ENCODE assay signal across 9 cellular contexts in the genomic region with DNA sequence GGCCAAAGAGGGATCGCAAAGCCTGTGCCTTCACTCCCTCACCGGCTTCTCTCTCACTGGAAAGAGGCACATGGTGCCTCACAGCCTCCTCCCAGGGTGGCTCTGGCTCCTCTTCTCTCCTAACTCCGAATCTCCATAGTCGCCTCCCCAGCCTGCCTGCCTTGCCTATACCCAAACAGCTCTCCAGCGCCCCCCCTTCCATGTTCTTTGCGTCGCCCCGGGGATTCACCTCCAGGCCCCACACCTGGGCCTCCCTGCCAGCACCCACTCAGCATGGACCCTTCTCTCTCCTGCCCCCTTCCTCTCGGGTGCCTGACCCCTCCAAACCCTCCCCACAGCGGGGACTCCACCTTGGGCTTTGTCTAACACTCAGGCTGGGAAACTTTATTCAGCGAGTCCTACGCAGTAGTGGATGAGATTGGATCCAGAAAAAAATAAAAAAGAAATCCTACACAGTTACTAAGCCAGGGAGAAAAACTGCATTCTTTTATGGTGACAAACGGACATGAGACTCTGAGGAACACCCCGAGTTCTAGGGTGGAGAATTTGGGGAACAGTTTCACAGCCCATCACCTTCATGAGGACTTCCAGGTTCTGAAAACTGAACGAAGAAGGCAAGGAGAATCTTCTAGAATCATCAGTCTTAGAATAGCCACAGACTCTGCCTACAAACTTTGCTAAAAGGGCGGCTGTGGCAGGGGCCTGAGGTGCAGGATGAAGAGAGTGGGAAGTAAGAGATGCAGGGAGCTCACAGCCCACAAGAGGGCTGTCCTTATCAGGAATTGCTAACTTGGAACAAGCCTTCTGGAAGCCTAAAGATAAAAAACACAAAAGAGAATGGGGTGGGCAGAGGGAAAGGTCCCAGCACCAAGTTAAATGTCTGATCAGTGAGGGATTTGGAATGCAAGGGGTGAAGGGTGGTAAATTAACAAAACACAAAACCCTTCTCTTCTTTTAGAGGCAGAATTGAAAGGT. TPM values are rescaled to one million over a fixed set of nuclear protein-coding genes. Genes with fewer than 3 reads are reported as not detected.
DNase-seq lines count a peak whose midpoint lies in the region; ATAC-seq, FAIRE-seq and TF ChIP-seq lines count a peak whose summit lies in the region.
"Had no signal": no experiment of that assay in that cellular context is flagged by ENCODE, and none has a peak within 500 bp of the region (broad histone marks: within the 10 kb centered on the region; RNA-seq: fewer than 3 reads in every experiment).

No MANE protein-coding gene starts in this region.

- H3K4me2 ChIP-seq in HCT116 (ENCODE audit: low read length) (no peak overlapping the region), astrocyte (ENCODE audit: low read length) (peak overlapping the region; percentile 53)

- no peak for TF ChIP-seq POLR2A in HCT116 (IDR thresholded peaks at IDR 0.05; ENCODE audit: borderline replicate concordance, extremely low read depth, insufficient read depth, insufficient read length)

- H3K36me3 Mint-ChIP-seq in astrocyte (ENCODE audit: low read depth, unreplicated experiment) (peaks cover 8% of the 10 kb centered on the region), immature natural killer cell (peaks cover 5 to 6% (median 6%) of the 10 kb centered on the region in 3 donors)

- no TSS peak for BruUV-seq in HCT116 (replicated peaks; lab: Mats Ljungman, UMichigan)

- peak; percentile 60 for ATAC-seq in HCT116

- H3K4me3 ChIP-seq in HCT116 (replicated peaks in 1 of 2; ENCODE audit: low read depth in 1 of 2, low read length in 2 of 2) = no peak overlapping the region
- H3K4me3 ChIP-seq in astrocyte (ENCODE audit: insufficient read depth, low read depth, low read length) = no peak overlapping the region
- H3K4me3 ChIP-seq in liver (ENCODE audit: low read depth in 1 of 3, low read length in 3 of 3) = no peak overlapping the region

- no peaks in the 10 kb centered on the region for H3K27me3 Mint-ChIP-seq in astrocyte (ENCODE audit: low read depth, unreplicated experiment)
- peaks cover 2 to 4% (median 3%) of the 10 kb centered on the region in 3 donors for H3K27me3 Mint-ChIP-seq in immature natural killer cell (ENCODE audit: low read depth in 3 of 3)

- no peaks in the 10 kb centered on the region for H3K9me2 ChIP-seq in HCT116 (ENCODE audit: insufficient read depth)

- H3K79me2 ChIP-seq in HCT116 (ENCODE audit: insufficient read depth, low read length) = peaks cover 24% of the 10 kb centered on the region; the same call in 1 of the 2 replicates
- H3K79me2 ChIP-seq in astrocyte (ENCODE audit: insufficient read depth, low read length) = peaks cover 47% of the 10 kb centered on the region

- H3K27me3 ChIP-seq in HCT116 (ENCODE audit: insufficient read depth, low read length) (no peaks in the 10 kb centered on the region), astrocyte (ENCODE audit: insufficient read depth, low read length) (no peaks in the 10 kb centered on the region), liver (ENCODE audit: control insufficient read depth in 4 of 4, insufficient read depth in 4 of 4, low read length in 3 of 4) (no peaks in the 10 kb centered on the region)

- 82% methylated on average over 16 of the region's 16 CpGs for WGBS in liver

- H3K27ac Mint-ChIP-seq in astrocyte (ENCODE audit: unreplicated experiment) (peak overlapping the region; percentile 47), immature natural killer cell (no peak overlapping the region)
- H3K27ac Mint-ChIP-seq: T-helper 1 cell treated with Interleukin-12 subunit alpha and Interleukin-12 subunit beta and Interleukin-4 antibody, amounts not matched to agents 30 μg/mL and 1 μg/mL, for 36 hours had no signal

- no peak for FAIRE-seq in astrocyte (lab: Jason Lieb, UNC)

- POLR2A ChIA-PET in HCT116 (lab: Charles Lee) = no interaction called here

- no peaks in the 10 kb centered on the region for H3K9me3 ChIP-seq in HCT116 (ENCODE audit: control insufficient read depth in 1 of 2, insufficient read depth in 1 of 2, low read depth in 1 of 2, low read length in 2 of 2)
- no peaks in the 10 kb centered on the region for H3K9me3 ChIP-seq in astrocyte (ENCODE audit: insufficient read depth, low read depth, low read length)
- H3K9me3 ChIP-seq in liver (ENCODE audit: control insufficient read depth in 4 of 4, low read length in 3 of 4) = no peaks in the 10 kb centered on the region

- peaks cover 14 to 37% of the 10 kb centered on the region in 2 experiments for H3K4me1 ChIP-seq in HCT116 (ENCODE audit: control insufficient read depth in 1 of 2, insufficient read depth in 2 of 2, low read length in 2 of 2)
- H3K4me1 ChIP-seq in astrocyte (ENCODE audit: insufficient read depth, low read length) = peaks cover 30% of the 10 kb centered on the region
- H3K4me1 ChIP-seq in liver (ENCODE audit: control insufficient read depth in 4 of 4, insufficient read depth in 4 of 4, low read length in 3 of 4) = peaks cover 13 to 32% (median 23%) of the 10 kb centered on the region in 4 donors

- H4K20me1 ChIP-seq in HCT116 (ENCODE audit: insufficient read depth) (no peaks in the 10 kb centered on the region), astrocyte (ENCODE audit: insufficient read depth, low read length) (peaks cover 26% of the 10 kb centered on the region)

- no peak overlapping the region for H3K27ac ChIP-seq in HCT116 (ENCODE audit: low read depth, low read length)
- H3K27ac ChIP-seq in astrocyte (ENCODE audit: low read depth, low read length) = peak overlapping the region; percentile 57
- peak overlapping the region in 1 of 2 donors; percentile 4 for H3K27ac ChIP-seq in liver (ENCODE audit: low read depth in 1 of 2, low read length in 2 of 2)

- CTCF ChIA-PET in HCT116 (lab: Charles Lee) = interaction anchor here (0.8 to 2.0 kb wide), 2 partner anchors 9 to 25 kb away, joined by 3 to 18 read pairs; no protein-coding TSS in a partner anchor

- DNase-seq in A172 (ENCODE audit: low spot score) = peak; percentile 40
- DNase-seq in HCT116 (ENCODE audit: low read depth, low spot score) = no peak
- peak; percentile 59 for DNase-seq in astrocyte (ENCODE audit: low read depth)
- no peak for DNase-seq in cortex of kidney (lab: John Stamatoyannopoulos, UW)
- no peak for DNase-seq in T-helper 1 cell
- DNase-seq in activated naive CD4-positive, alpha-beta T cell treated with Interleukin-2 at 50 U/mL for 16 hours = no peak
- DNase-seq in immature natural killer cell = no peak

- H2AFZ ChIP-seq in HCT116 (ENCODE audit: low read depth, low read length, poor library complexity, severe bottlenecking) (no peak overlapping the region), astrocyte (ENCODE audit: low read depth, low read length) (peak overlapping the region; percentile 12)

- H3K4me1 Mint-ChIP-seq in astrocyte (ENCODE audit: low read depth, unreplicated experiment) (peaks cover 30% of the 10 kb centered on the region), immature natural killer cell (peaks cover 14 to 21% of the 10 kb centered on the region in 2 donors)

- intact Hi-C loops in HCT116 (cut with micrococcal nuclease) = no loop called here

- TF ChIP-seq RAD21 in HCT116 (IDR thresholded peaks at IDR 0.05; ENCODE audit: low read depth) = peak; percentile 25; the same call in 1 of the 2 replicates
- TF ChIP-seq RAD21 in liver (IDR thresholded peaks at IDR 0.05) = peak; percentile 19 to 21

- H3K9me3 Mint-ChIP-seq in astrocyte (ENCODE audit: unreplicated experiment) (no peaks in the 10 kb centered on the region), immature natural killer cell (no peaks in the 10 kb centered on the region)
- H3K9me3 Mint-ChIP-seq: T-helper 1 cell treated with Interleukin-12 subunit alpha and Interleukin-12 subunit beta and Interleukin-4 antibody, amounts not matched to agents 30 μg/mL and 1 μg/mL, for 36 hours had no signal

- RAD21 ChIA-PET in HCT116 (lab: Charles Lee; ENCODE audit: low non-redundant PET in 1 of 2, low total read pairs in 2 of 2, uncharacterized antibody in 2 of 2, unreplicated experiment in 2 of 2) = no interaction called here

- H3K9ac ChIP-seq in HCT116 (ENCODE audit: low read length) = no peak overlapping the region
- peak overlapping the region; percentile 66 for H3K9ac ChIP-seq in astrocyte (ENCODE audit: low read length)
- no peak overlapping the region for H3K9ac ChIP-seq in liver (ENCODE audit: low read depth in 1 of 2, low read length in 2 of 2)

- H3K36me3 ChIP-seq in HCT116 (ENCODE audit: control insufficient read depth in 1 of 2, insufficient read depth in 2 of 2, low read length in 2 of 2) = peaks cover 6 to 18% of the 10 kb centered on the region in 2 experiments; a peak in 3 of 4 replicates
- H3K36me3 ChIP-seq in astrocyte (ENCODE audit: insufficient read depth, low read length) = peaks cover 7% of the 10 kb centered on the region
- H3K36me3 ChIP-seq in liver (ENCODE audit: control insufficient read depth in 4 of 4, insufficient read depth in 3 of 4, low read depth in 1 of 4, low read length in 3 of 4) = peaks cover 0 to 2% (median under 1%) of the 10 kb centered on the region in 4 donors

- TF ChIP-seq CTCF in HCT116 (IDR thresholded peaks at IDR 0.05 in 2 of 3, conservative IDR thresholded peaks at IDR 0.05 in 1 of 3; ENCODE audit: borderline replicate concordance in 1 of 3, insufficient read depth in 1 of 3, low read depth in 2 of 3, low read length in 2 of 3) (peak; percentile 2 to 33 (median 27); a peak in 3 of 6 replicates), astrocyte (IDR thresholded peaks at IDR 0.05; ENCODE audit: insufficient read depth, low read depth, low read length) (peak; percentile 48), liver (IDR thresholded peaks at IDR 0.05; ENCODE audit: low read depth, low read length, missing input control) (peak; percentile 21)

- H3K4me3 Mint-ChIP-seq in astrocyte (ENCODE audit: unreplicated experiment) (no peak overlapping the region), immature natural killer cell (no peak overlapping the region)
- H3K4me3 Mint-ChIP-seq: T-helper 1 cell treated with Interleukin-12 subunit alpha and Interleukin-12 subunit beta and Interleukin-4 antibody, amounts not matched to agents 30 μg/mL and 1 μg/mL, for 36 hours had no signal

TF ChIP-seq in HCT116, 20 proteins besides CTCF, POLR2A, EP300 and RAD21 (continues in another document):
- TF ChIP-seq SIN3A (IDR thresholded peaks at IDR 0.05; ENCODE audit: low read depth) = no peak
- TF ChIP-seq ZFX (IDR thresholded peaks at IDR 0.05) = no peak

TF ChIP-seq in liver, 16 proteins besides CTCF, POLR2A, EP300 and RAD21 (continues in another document):
- TF ChIP-seq EGR1 (IDR thresholded peaks at IDR 0.05; ENCODE audit: low read depth in 2 of 2) = no peak
- no peak for TF ChIP-seq JUND (IDR thresholded peaks at IDR 0.05)

RNA-seq across cellular contexts. Expression of a gene that starts 5.3 kb away (rescaled TPM):
- 37.6 and 43.3 TPM in 2 replicates for total RNA-seq in A172 (2014; rRNA removed; shearing (Covaris generic))
- total RNA-seq in HCT116 (2021; ENCODE audit: unreplicated experiment) (27.3 TPM), astrocyte (24.2 and 27.9 TPM in 2 replicates), liver (10 to 100 TPM; 11.4 to 15.5 TPM)
- 12.7 and 13.1 TPM in 2 replicates for polyA plus RNA-seq in HCT116 (2012)
- polyA plus RNA-seq in liver (1 to 10 TPM; 1.8 to 6.4 TPM), immature natural killer cell (10 to 100 TPM in 1 of 3 donors, 1 to 10 TPM in 2; 5.5 to 13.6 (median 8.0) TPM)

RNA-seq across cellular contexts. Expression of a gene that starts 35.3 kb away (rescaled TPM):
- total RNA-seq in A172 (2014; rRNA removed; shearing (Covaris generic)) = 18.8 and 20.5 TPM in 2 replicates
- total RNA-seq in HCT116 (2021; ENCODE audit: unreplicated experiment) (50.1 TPM), astrocyte (27.5 and 37.3 TPM in 2 replicates), liver (10 to 100 TPM in 1 of 2 donors, 1 to 10 TPM in 1; 9.7 to 26.9 TPM)
- 33.1 and 36.8 TPM in 2 replicates for polyA plus RNA-seq in HCT116 (2012)
- polyA plus RNA-seq in liver (1 to 10 TPM; 6.0 to 7.9 TPM), immature natural killer cell (10 to 100 TPM in 1 of 3 donors, 1 to 10 TPM in 2; 8.4 to 17.2 (median 9.7) TPM)

Comparison
In these comparisons a context has a peak if more than half of its experiments do, and no peak if none do; other contexts are left out.
1. DNase-seq: peak in A172 (single experiment) and astrocyte (single experiment); none in HCT116 (single experiment), cortex of kidney (single experiment), T-helper 1 cell (0 of 5), activated naive CD4-positive, alpha-beta T cell treated with Interleukin-2 at 50 U/mL for 16 hours (single experiment) and immature natural killer cell (0 of 3).
2. Peak in every context shown above with its lines, with median percentiles within 50 percentile points of each other: CTCF ChIP-seq.